Comparison of ENCODE assay signal across 23 cellular contexts in the genomic region with DNA sequence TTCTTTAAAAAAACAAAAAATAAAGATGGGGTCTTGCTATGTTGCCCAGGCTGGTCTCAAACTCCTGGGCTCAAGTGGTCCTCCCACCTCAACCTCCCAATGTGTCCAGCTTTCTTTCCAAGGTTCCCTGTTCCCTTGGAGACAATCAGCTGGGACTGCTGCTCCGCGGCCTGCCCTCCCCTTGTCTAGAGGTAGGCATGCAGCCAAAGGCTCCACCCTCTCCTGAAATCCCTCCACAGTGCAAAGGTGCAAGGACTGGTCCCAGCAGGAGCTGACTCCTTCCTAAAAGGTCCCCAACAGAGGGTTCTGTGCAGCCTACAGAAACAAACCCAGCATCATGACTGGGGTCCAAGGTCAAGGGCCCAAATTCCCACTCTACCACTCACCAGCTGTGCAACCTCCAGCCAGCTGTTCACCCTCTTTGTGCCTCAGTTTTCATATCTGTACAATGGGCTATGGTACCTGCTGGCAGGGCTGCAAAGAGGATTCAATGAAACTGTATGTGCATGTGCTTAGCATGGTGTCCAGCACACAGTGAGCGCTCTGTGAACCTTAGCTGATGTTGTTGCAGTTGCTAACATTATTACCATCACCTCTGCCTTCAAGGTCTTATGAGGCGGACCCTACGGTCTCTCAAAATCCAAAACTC. TPM values are rescaled to one million over a fixed set of nuclear protein-coding genes. Genes with fewer than 3 reads are reported as not detected.
A peak's percentile ranks its signal among the peaks of the same experiment; 100 is the strongest.
DNase-seq lines count a peak whose midpoint lies in the region; ATAC-seq, FAIRE-seq and TF ChIP-seq lines count a peak whose summit lies in the region.
"Had no signal": no experiment of that assay in that cellular context is flagged by ENCODE, and none has a peak within 500 bp of the region (broad histone marks: within the 10 kb centered on the region; RNA-seq: fewer than 3 reads in every experiment).

No MANE protein-coding gene starts in this region.

- intact Hi-C loops in HepG2 (cut with micrococcal nuclease; ENCODE audit: unreplicated experiment), result no loop called here
- intact Hi-C loops in right lobe of liver (cut with DNase I), result loop anchor here in 1 of 2 donors (10.0 kb wide), 1 partner anchor 83 kb away; no protein-coding TSS in a partner anchor
- intact Hi-C loops in lower lobe of right lung (cut with DNase I), result no loop called here
- intact Hi-C loops in aorta (cut with DNase I), result no loop called here

- H3K36me3 ChIP-seq in HepG2 (replicated peaks in 1 of 2; ENCODE audit: control insufficient read depth in 1 of 2, insufficient read depth in 2 of 2, low read length in 2 of 2), result no peaks in the 10 kb centered on the region
- H3K36me3 ChIP-seq in right lobe of liver, result no peaks in the 10 kb centered on the region
- H3K36me3 ChIP-seq in lower lobe of right lung, result no peaks in the 10 kb centered on the region
- no peaks in the 10 kb centered on the region for H3K36me3 ChIP-seq in aorta (ENCODE audit: control insufficient read depth in 1 of 2, insufficient read depth in 2 of 2, low read length in 1 of 2)
- H3K36me3 ChIP-seq: BLaER1 had no signal

- no peak overlapping the region for H3K4me2 ChIP-seq in HepG2 (ENCODE audit: low read depth, low read length)
- H3K4me2 ChIP-seq: A549, BLaER1 had no signal

- H2AFZ ChIP-seq in HepG2 (ENCODE audit: low read length), result no peak overlapping the region

- FAIRE-seq in HepG2 (lab: Jason Lieb, UNC), result no peak
- FAIRE-seq: A549, GM12892, GM18507 had no signal

- no peak overlapping the region for H3K4me3 ChIP-seq in HepG2 (replicated peaks in 1 of 3; ENCODE audit: insufficient read depth in 1 of 3, low read depth in 2 of 3, low read length in 3 of 3)
- no peak overlapping the region for H3K4me3 ChIP-seq in right lobe of liver
- H3K4me3 ChIP-seq in lower lobe of right lung, result no peak overlapping the region
- H3K4me3 ChIP-seq in aorta (ENCODE audit: low read length in 2 of 2), result no peak overlapping the region
- H3K4me3 ChIP-seq: A549, BLaER1 had no signal

- no peak for TF ChIP-seq RAD21 in HepG2 (CRISPR knock-in tag; IDR thresholded peaks at IDR 0.05)

- POLR2A ChIA-PET in HepG2 (lab: Yijun Ruan, JAX), result no interaction called here

- no peaks in the 10 kb centered on the region for H4K20me1 ChIP-seq in HepG2 (ENCODE audit: insufficient read depth, low read length)
- H4K20me1 ChIP-seq: BLaER1 had no signal

- BruUV-seq in HepG2 (replicated peaks; lab: Mats Ljungman, UMichigan), result no TSS peak

- H3K9ac ChIP-seq in HepG2 (ENCODE audit: insufficient read depth, low read depth, low read length), result no peak overlapping the region
- H3K9ac ChIP-seq: BLaER1 had no signal

- in situ Hi-C loops in HepG2 (cut with HindIII; ENCODE audit: extremely low pct_ligation_motif_present, low pct_unique_long_range_greater_than_20kb), result no loop called here

- H3K9me3 ChIP-seq in HepG2 (ENCODE audit: low read length) (no peaks in the 10 kb centered on the region), right lobe of liver (no peaks in the 10 kb centered on the region), lower lobe of right lung (no peaks in the 10 kb centered on the region), aorta (ENCODE audit: control insufficient read depth, low read length) (no peaks in the 10 kb centered on the region)
- H3K9me3 ChIP-seq: A549, BLaER1 had no signal

- no peak for TF ChIP-seq POLR2A in HepG2 (IDR thresholded peaks at IDR 0.05; ENCODE audit: insufficient read depth in 1 of 2, low read depth in 2 of 2, low read length in 2 of 2)
- TF ChIP-seq POLR2A in right lobe of liver (IDR thresholded peaks at IDR 0.05), result no peak

- no peak overlapping the region for H3K27ac ChIP-seq in HepG2 (ENCODE audit: extremely low read length, insufficient read depth, low read length)
- no peak overlapping the region for H3K27ac ChIP-seq in right lobe of liver
- H3K27ac ChIP-seq in lower lobe of right lung, result no peak overlapping the region
- H3K27ac ChIP-seq in aorta (ENCODE audit: low read depth in 1 of 2, low read length in 2 of 2), result no peak overlapping the region
- H3K27ac ChIP-seq: 22Rv1, A549, BLaER1 had no signal

- H3K4me1 ChIP-seq in HepG2 (ENCODE audit: insufficient read depth, low read length) (no peaks in the 10 kb centered on the region), right lobe of liver (no peaks in the 10 kb centered on the region), lower lobe of right lung (no peaks in the 10 kb centered on the region), aorta (ENCODE audit: control insufficient read depth in 1 of 2, insufficient read depth in 2 of 2, low read length in 2 of 2) (no peaks in the 10 kb centered on the region)
- H3K4me1 ChIP-seq: A549 had no signal

- H3K27me3 ChIP-seq in HepG2 (ENCODE audit: control insufficient read depth in 1 of 2, insufficient read depth in 2 of 2, low read length in 2 of 2) (peaks cover 5 to 24% of the 10 kb centered on the region in 2 experiments; a peak in 3 of 5 replicates), right lobe of liver (no peaks in the 10 kb centered on the region), lower lobe of right lung (ENCODE audit: low read depth) (peaks cover 35% of the 10 kb centered on the region), aorta (ENCODE audit: control insufficient read depth in 1 of 2, insufficient read depth in 2 of 2, low read length in 1 of 2) (no peaks in the 10 kb centered on the region)
- H3K27me3 ChIP-seq: BLaER1 had no signal

- H3K79me2 ChIP-seq in HepG2 (ENCODE audit: insufficient read depth, low read length), result no peaks in the 10 kb centered on the region

- WGBS in HepG2 (ENCODE audit: low lambda C conversion rate), result 46% methylated on average over 5 of the region's 5 CpGs
- 87% methylated on average over 4 of the region's 5 CpGs for WGBS in right lobe of liver (ENCODE audit: insufficient coverage, low coverage, low lambda C conversion rate, missing lambda C conversion rate)
- 93 to 95% methylated on average over 5 of the region's 5 CpGs for WGBS in aorta, 2 donors

- ATAC-seq in HepG2 (no peak), right lobe of liver (no peak), lower lobe of right lung (no peak), aorta (ENCODE audit: low FRiP score) (no peak), HG03175 (IDR thresholded peaks at IDR 0.05; ENCODE audit: unreplicated experiment) (no peak)
- ATAC-seq: A549, HCT116 had no signal

- CTCF ChIA-PET in HepG2 (lab: Yijun Ruan, JAX; ENCODE audit: low intra/inter-chr PET ratio, low total read pairs), result no interaction called here

- TF ChIP-seq CTCF in HepG2 (CRISPR knock-in tag; IDR thresholded peaks at IDR 0.05), result no peak
- TF ChIP-seq CTCF in right lobe of liver (IDR thresholded peaks at IDR 0.05), result no peak
- TF ChIP-seq CTCF in lower lobe of right lung (IDR thresholded peaks at IDR 0.05), result no peak

- DNase-seq in activated effector memory CD4-positive, alpha-beta T cell treated with anti-CD3 and anti-CD28 coated beads, Interleukin-2, amount 50 U/mL, for 16 hours, result peak; percentile 5
- DNase-seq in activated effector memory CD4-positive, alpha-beta T cell treated with Interleukin-2 at 50 U/mL for 16 hours, result no peak
- DNase-seq in HepG2 (ENCODE audit: low spot score) (no peak), right lobe of liver (no peak), lower lobe of right lung (peak; percentile 13), aorta (peak; percentile 19 to 21)
- no peak for DNase-seq in activated CD4-positive, alpha-beta T cell treated with anti-CD3 and anti-CD28 coated beads, Interleukin-2, amount 50 U/mL, for 1 hour
- DNase-seq: AML-193; CD4-positive, alpha-beta memory T cell; DMS79; GDM1; GOT3; H7; HFFc6 had no signal

- TF ChIP-seq EP300 in HepG2 (IDR thresholded peaks at IDR 0.05; ENCODE audit: low read depth in 2 of 2, low read length in 2 of 2) (no peak), HepG2 (CRISPR knock-in tag; IDR thresholded peaks at IDR 0.05; ENCODE audit: borderline replicate concordance) (no peak)

TF ChIP-seq in HepG2, 621 proteins besides CTCF, POLR2A, EP300 and RAD21 (continues in another document):
- no peak for TF ChIP-seq GATAD2A (CRISPR knock-in tag; IDR thresholded peaks at IDR 0.05)
- no peak for TF ChIP-seq MBNL3 (CRISPR knock-in tag; conservative IDR thresholded peaks at IDR 0.05)
- no peak for TF ChIP-seq CBX2 (IDR thresholded peaks at IDR 0.05; ENCODE audit: low read depth, low read length)
- no peak for TF ChIP-seq CBX2 (CRISPR knock-in tag; IDR thresholded peaks at IDR 0.05; ENCODE audit: low read depth)

RNA-seq across cellular contexts. Expression of a gene that starts 47.5 kb away (rescaled TPM):
- total RNA-seq in HepG2 (2016; rRNA removed; fragmentation: Illumina TruSeq; extraction: Trizol), result not detected in 2 replicates
- total RNA-seq in HepG2 (2016; cell fraction: cytosol; rRNA removed; fragmentation: Illumina TruSeq; extraction: Trizol; ENCODE audit: low read depth), result not detected in 2 replicates
- not detected in 2 replicates for total RNA-seq in HepG2 (2016; cell fraction: insoluble cytoplasmic fraction; rRNA removed; fragmentation: Illumina TruSeq; extraction: Trizol)
- not detected in 2 replicates for total RNA-seq in HepG2 (2016; cell fraction: membrane; rRNA removed; fragmentation: Illumina TruSeq; extraction: Trizol)
- not detected in 2 replicates for total RNA-seq in HepG2 (2016; cell fraction: nucleus; rRNA removed; fragmentation: Illumina TruSeq; extraction: Trizol)
- not detected in 2 replicates for polyA plus RNA-seq in HepG2 (2011; rRNA removed)
- not detected in 2 replicates for polyA plus RNA-seq in HepG2 (2011; cell fraction: cytosol; rRNA removed)
- polyA plus RNA-seq in HepG2 (2011; cell fraction: nucleus; rRNA removed), result not detected in 2 replicates
- polyA plus RNA-seq in HepG2 (2012), result not detected in 2 replicates
- not detected in 2 replicates for polyA plus RNA-seq in HepG2 (2016; cell fraction: cytosol; fragmentation: Illumina TruSeq; extraction: Trizol; ENCODE audit: low read depth)
- polyA plus RNA-seq in HepG2 (2016; cell fraction: insoluble cytoplasmic fraction; fragmentation: Illumina TruSeq; extraction: Trizol; ENCODE audit: low read depth), result not detected in 2 replicates
- polyA plus RNA-seq in HepG2 (2016; cell fraction: membrane; fragmentation: Illumina TruSeq; extraction: Trizol; ENCODE audit: low read depth), result not detected in 2 replicates
- polyA plus RNA-seq in HepG2 (2016; cell fraction: nucleus; fragmentation: Illumina TruSeq; extraction: Trizol; ENCODE audit: insufficient read depth, low read depth), result not detected in 2 replicates
- polyA minus RNA-seq in HepG2 (2011; rRNA and poly(A)+ RNA removed; ENCODE audit: low replicate concordance), result 0.65 TPM in 1 of 2 replicates, not detected in the other
- not detected in 2 replicates for polyA minus RNA-seq in HepG2 (2011; cell fraction: cytosol; rRNA and poly(A)+ RNA removed)
- not detected in 2 replicates for polyA minus RNA-seq in HepG2 (2011; cell fraction: nucleus; rRNA and poly(A)+ RNA removed)
- total RNA-seq in right lobe of liver, result not detected
- total RNA-seq in lower lobe of right lung, result not detected
- under 1 TPM; 0.23 to 0.27 TPM for total RNA-seq in aorta
- polyA plus RNA-seq in aorta, result not detected
- total RNA-seq: CD4-positive, alpha-beta memory T cell; HFFc6; HT-29 had no signal
- polyA plus RNA-seq: CD14-positive monocyte; CD4-positive, alpha-beta memory T cell had no signal

Comparison
In these comparisons a context has a peak if more than half of its experiments do, and no peak if none do; other contexts are left out.
1. DNase-seq: peak in activated effector memory CD4-positive, alpha-beta T cell treated with anti-CD3 and anti-CD28 coated beads, Interleukin-2, amount 50 U/mL, for 16 hours (single experiment), lower lobe of right lung (single experiment) and aorta (2 of 2); none in activated effector memory CD4-positive, alpha-beta T cell treated with Interleukin-2 at 50 U/mL for 16 hours (single experiment), HepG2 (single experiment), right lobe of liver (0 of 3) and activated CD4-positive, alpha-beta T cell treated with anti-CD3 and anti-CD28 coated beads, Interleukin-2, amount 50 U/mL, for 1 hour (single experiment).